ENCODE assay signal across 1 cellular context in the genomic region with DNA sequence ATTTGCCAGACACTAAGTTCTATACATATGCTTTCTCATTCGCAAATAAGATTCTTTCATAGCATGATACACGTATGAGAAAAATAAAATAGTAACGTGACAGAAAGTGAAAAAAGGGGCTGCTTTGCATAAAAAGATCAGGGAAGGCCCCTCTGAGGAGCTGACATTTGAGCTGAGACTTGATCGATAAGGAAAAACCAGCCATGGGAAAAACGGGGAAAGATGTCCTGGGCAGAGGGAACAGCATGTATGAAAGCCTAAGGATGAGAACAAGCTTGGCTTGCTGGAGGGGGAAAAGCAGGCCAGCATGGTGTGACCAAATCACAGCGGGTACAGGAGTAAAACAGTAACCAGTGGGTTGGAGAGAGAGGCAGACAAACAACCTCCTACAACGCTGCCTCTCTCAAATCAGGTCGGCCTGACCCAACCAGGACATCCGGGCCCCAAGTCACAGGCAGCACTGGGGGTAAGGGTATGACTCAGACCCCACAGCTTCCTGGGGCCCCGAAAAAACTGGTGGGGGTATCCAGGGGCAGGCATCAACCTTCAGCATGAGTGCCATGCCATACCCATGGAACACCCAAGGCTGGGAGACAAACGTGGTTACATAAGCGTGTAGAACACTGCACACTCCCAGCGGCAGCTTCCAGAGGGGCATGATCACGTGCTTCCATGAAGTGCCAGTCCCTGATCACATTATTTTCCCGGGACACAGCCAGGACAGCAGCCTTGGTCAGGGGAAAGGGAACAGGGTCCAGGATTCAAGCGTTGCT.
TF ChIP-seq lines count a peak whose summit lies in the region.

No MANE protein-coding gene starts in this region.

TF ChIP-seq in WTC11, 78 proteins besides CTCF, POLR2A, EP300 and RAD21 (continued from another document):
- TF ChIP-seq, protein P1, sequence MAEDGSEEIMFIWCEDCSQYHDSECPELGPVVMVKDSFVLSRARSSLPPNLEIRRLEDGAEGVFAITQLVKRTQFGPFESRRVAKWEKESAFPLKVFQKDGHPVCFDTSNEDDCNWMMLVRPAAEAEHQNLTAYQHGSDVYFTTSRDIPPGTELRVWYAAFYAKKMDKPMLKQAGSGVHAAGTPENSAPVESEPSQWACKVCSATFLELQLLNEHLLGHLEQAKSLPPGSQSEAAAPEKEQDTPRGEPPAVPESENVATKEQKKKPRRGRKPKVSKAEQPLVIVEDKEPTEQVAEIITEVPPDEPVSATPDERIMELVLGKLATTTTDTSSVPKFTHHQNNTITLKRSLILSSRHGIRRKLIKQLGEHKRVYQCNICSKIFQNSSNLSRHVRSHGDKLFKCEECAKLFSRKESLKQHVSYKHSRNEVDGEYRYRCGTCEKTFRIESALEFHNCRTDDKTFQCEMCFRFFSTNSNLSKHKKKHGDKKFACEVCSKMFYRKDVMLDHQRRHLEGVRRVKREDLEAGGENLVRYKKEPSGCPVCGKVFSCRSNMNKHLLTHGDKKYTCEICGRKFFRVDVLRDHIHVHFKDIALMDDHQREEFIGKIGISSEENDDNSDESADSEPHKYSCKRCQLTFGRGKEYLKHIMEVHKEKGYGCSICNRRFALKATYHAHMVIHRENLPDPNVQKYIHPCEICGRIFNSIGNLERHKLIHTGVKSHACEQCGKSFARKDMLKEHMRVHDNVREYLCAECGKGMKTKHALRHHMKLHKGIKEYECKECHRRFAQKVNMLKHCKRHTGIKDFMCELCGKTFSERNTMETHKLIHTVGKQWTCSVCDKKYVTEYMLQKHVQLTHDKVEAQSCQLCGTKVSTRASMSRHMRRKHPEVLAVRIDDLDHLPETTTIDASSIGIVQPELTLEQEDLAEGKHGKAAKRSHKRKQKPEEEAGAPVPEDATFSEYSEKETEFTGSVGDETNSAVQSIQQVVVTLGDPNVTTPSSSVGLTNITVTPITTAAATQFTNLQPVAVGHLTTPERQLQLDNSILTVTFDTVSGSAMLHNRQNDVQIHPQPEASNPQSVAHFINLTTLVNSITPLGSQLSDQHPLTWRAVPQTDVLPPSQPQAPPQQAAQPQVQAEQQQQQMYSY (CRISPR knock-in tag; IDR thresholded peaks at IDR 0.05): no peak
- TF ChIP-seq, protein P2, sequence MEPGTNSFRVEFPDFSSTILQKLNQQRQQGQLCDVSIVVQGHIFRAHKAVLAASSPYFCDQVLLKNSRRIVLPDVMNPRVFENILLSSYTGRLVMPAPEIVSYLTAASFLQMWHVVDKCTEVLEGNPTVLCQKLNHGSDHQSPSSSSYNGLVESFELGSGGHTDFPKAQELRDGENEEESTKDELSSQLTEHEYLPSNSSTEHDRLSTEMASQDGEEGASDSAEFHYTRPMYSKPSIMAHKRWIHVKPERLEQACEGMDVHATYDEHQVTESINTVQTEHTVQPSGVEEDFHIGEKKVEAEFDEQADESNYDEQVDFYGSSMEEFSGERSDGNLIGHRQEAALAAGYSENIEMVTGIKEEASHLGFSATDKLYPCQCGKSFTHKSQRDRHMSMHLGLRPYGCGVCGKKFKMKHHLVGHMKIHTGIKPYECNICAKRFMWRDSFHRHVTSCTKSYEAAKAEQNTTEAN (CRISPR knock-in tag; IDR thresholded peaks at IDR 0.05): no peak
- TF ChIP-seq, protein P3, sequence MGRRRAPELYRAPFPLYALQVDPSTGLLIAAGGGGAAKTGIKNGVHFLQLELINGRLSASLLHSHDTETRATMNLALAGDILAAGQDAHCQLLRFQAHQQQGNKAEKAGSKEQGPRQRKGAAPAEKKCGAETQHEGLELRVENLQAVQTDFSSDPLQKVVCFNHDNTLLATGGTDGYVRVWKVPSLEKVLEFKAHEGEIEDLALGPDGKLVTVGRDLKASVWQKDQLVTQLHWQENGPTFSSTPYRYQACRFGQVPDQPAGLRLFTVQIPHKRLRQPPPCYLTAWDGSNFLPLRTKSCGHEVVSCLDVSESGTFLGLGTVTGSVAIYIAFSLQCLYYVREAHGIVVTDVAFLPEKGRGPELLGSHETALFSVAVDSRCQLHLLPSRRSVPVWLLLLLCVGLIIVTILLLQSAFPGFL (CRISPR knock-in tag; IDR thresholded peaks at IDR 0.05; ENCODE audit: borderline replicate concordance): no peak
- TF ChIP-seq NR1H2 (CRISPR knock-in tag; IDR thresholded peaks at IDR 0.05) (no peak), PRRX2 (CRISPR knock-in tag; IDR thresholded peaks at IDR 0.05) (no peak), ZNF423 (CRISPR knock-in tag; IDR thresholded peaks at IDR 0.05) (no peak), FOXP1 (CRISPR knock-in tag; IDR thresholded peaks at IDR 0.05; ENCODE audit: borderline replicate concordance) (no peak), GTF2I (CRISPR knock-in tag; conservative IDR thresholded peaks at IDR 0.05) (no peak), IRF2 (CRISPR knock-in tag; IDR thresholded peaks at IDR 0.05; ENCODE audit: borderline replicate concordance, low read depth) (no peak)
- TF ChIP-seq, protein P4, sequence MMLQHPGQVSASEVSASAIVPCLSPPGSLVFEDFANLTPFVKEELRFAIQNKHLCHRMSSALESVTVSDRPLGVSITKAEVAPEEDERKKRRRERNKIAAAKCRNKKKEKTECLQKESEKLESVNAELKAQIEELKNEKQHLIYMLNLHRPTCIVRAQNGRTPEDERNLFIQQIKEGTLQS (CRISPR knock-in tag; conservative IDR thresholded peaks at IDR 0.05): no peak
- TF ChIP-seq, protein P5, sequence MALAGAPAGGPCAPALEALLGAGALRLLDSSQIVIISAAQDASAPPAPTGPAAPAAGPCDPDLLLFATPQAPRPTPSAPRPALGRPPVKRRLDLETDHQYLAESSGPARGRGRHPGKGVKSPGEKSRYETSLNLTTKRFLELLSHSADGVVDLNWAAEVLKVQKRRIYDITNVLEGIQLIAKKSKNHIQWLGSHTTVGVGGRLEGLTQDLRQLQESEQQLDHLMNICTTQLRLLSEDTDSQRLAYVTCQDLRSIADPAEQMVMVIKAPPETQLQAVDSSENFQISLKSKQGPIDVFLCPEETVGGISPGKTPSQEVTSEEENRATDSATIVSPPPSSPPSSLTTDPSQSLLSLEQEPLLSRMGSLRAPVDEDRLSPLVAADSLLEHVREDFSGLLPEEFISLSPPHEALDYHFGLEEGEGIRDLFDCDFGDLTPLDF (CRISPR knock-in tag; IDR thresholded peaks at IDR 0.05): no peak
